Comparison of ENCODE assay signal across 8 cellular contexts in the genomic region with DNA sequence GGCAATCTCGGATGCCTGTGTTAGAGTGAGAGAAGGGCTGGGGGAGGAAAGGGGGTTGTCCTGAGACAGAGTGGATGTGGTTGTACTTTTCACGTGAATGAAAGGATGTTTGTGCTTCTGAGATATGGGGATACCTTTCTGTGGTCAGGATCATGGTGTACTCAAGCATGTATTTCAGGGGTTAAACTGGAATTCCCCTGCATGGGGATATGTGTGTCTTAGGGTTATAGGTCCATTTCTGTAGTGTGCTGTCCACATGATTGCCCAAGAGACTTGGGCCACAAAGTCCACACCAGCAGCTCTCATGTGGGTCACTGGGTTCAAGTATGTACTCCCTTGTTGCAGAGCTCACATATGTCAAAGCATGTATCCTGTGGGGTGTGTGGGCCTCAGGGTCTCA. TPM values are rescaled to one million over a fixed set of nuclear protein-coding genes. Genes with fewer than 3 reads are reported as not detected.
DNase-seq lines count a peak whose midpoint lies in the region; ATAC-seq, FAIRE-seq and TF ChIP-seq lines count a peak whose summit lies in the region.
"Had no signal": no experiment of that assay in that cellular context is flagged by ENCODE, and none has a peak within 500 bp of the region (broad histone marks: within the 10 kb centered on the region; RNA-seq: fewer than 3 reads in every experiment).

No MANE protein-coding gene starts in this region.

- no peak for ATAC-seq in effector memory CD8-positive, alpha-beta T cell (replicated peaks)
- no peak for ATAC-seq in GM19455 (IDR thresholded peaks at IDR 0.05; ENCODE audit: unreplicated experiment)

- H3K27me3 Mint-ChIP-seq in effector memory CD8-positive, alpha-beta T cell = no peaks in the 10 kb centered on the region

- peaks cover 48% of the 10 kb centered on the region for H3K36me3 Mint-ChIP-seq in effector memory CD8-positive, alpha-beta T cell (ENCODE audit: insufficient read depth)

- H3K4me3 ChIP-seq in Peyer's patch = no peak overlapping the region
- H3K4me3 ChIP-seq in neuron (ENCODE audit: low read length) = peak overlapping the region; percentile 36

- no peak for FAIRE-seq in RCC 7860 (lab: Jason Lieb, UNC)

- H3K27me3 ChIP-seq in Peyer's patch = no peaks in the 10 kb centered on the region
- no peaks in the 10 kb centered on the region for H3K27me3 ChIP-seq in neuron (ENCODE audit: insufficient read depth, low read length)
- H3K27me3 ChIP-seq: upper lobe of left lung had no signal

- in situ Hi-C loops in GM13977 (cut with MboI; ENCODE audit: low pct_unique_long_range_greater_than_20kb, low sequenced_read_pairs, unreplicated experiment) = no loop called here

- no peaks in the 10 kb centered on the region for H3K9me3 ChIP-seq in Peyer's patch
- H3K9me3 ChIP-seq in neuron (ENCODE audit: low read length) = no peaks in the 10 kb centered on the region
- H3K9me3 ChIP-seq: upper lobe of left lung had no signal

- H3K4me1 ChIP-seq in Peyer's patch (peaks cover 0 to 55% (median 25%) of the 10 kb centered on the region in 4 donors), neuron (ENCODE audit: insufficient read depth, low read length) (peaks cover 74% of the 10 kb centered on the region)

- TF ChIP-seq POLR2A in Peyer's patch (IDR thresholded peaks at IDR 0.05) = no peak

- TF ChIP-seq CTCF in GM13977 (IDR thresholded peaks at IDR 0.05; ENCODE audit: extremely low read depth, insufficient read depth, missing control alignments) (no peak), Peyer's patch (IDR thresholded peaks at IDR 0.05) (no peak)

- no peaks in the 10 kb centered on the region for H3K9me3 Mint-ChIP-seq in effector memory CD8-positive, alpha-beta T cell

- H3K36me3 ChIP-seq in Peyer's patch (peaks cover 0 to 4% (median 0%) of the 10 kb centered on the region in 3 donors), neuron (ENCODE audit: insufficient read depth, low read length) (peaks cover 4% of the 10 kb centered on the region)

- H3K27ac Mint-ChIP-seq in effector memory CD8-positive, alpha-beta T cell = peak overlapping the region; percentile 95 to 100

- peaks cover 59 to 75% of the 10 kb centered on the region in 2 donors for H3K4me1 Mint-ChIP-seq in effector memory CD8-positive, alpha-beta T cell (ENCODE audit: low read depth in 2 of 2)

- peak; percentile 43 for DNase-seq in GM13977 (ENCODE audit: low spot score)
- DNase-seq in Peyer's patch = peak in 1 of 3 donors; percentile 55
- DNase-seq in effector memory CD8-positive, alpha-beta T cell = no peak
- DNase-seq in NCI-H2107 treated with DMSO at 0.1 percent for 48 hours (lab: John Stamatoyannopoulos, UW; ENCODE audit: unreplicated experiment) = no peak
- no peak for DNase-seq in RCC 7860 (ENCODE audit: low spot score)

- H3K27ac ChIP-seq in Peyer's patch = peak overlapping the region; percentile 1 to 87 (median 78)

- H3K4me3 Mint-ChIP-seq in effector memory CD8-positive, alpha-beta T cell = peak overlapping the region; percentile 98 to 99

- no peak overlapping the region for H2AFZ ChIP-seq in neuron (ENCODE audit: low read depth, low read length)

RNA-seq across cellular contexts. Expression of gene SYNGAP1, which starts 10.5 kb away (rescaled TPM):
- total RNA-seq in Peyer's patch = 10 to 100 TPM in 3 of 4 donors, 1 to 10 TPM in 1; 5.4 to 42.1 (median 15.0) TPM

RNA-seq across cellular contexts. Expression of gene CUTA, which starts 12.4 kb away (rescaled TPM):
- total RNA-seq in Peyer's patch = 100 to 1,000 TPM in 2 of 4 donors, 10 to 100 TPM in 2; 43.7 to 134 (median 96.2) TPM

RNA-seq across cellular contexts. Expression of gene PHF1, which starts 19.5 kb away (rescaled TPM):
- 10 to 100 TPM; 46.8 to 86.1 (median 77.3) TPM for total RNA-seq in Peyer's patch

RNA-seq across cellular contexts. Expression of gene ZBTB9, which starts 24.0 kb away (rescaled TPM):
- total RNA-seq in Peyer's patch = 1 to 10 TPM in 2 of 4 donors, under 1 TPM in 1, not detected in 1; 0.70 to 5.0 (median 2.6) TPM

RNA-seq across cellular contexts. Expression of gene KIFC1, which starts 38.7 kb away (rescaled TPM):
- total RNA-seq in Peyer's patch = 10 to 100 TPM; 10.9 to 28.1 (median 18.3) TPM
